In genomic region chrX:70422886-70423336, GRCh38 we compare ENCODE assay signal across 10 cellular contexts. TPM values are rescaled to one million over a fixed set of nuclear protein-coding genes. Genes with fewer than 3 reads are reported as not detected.
A peak's percentile ranks its signal among the peaks of the same experiment; 100 is the strongest.
DNase-seq lines count a peak whose midpoint lies in the region; ATAC-seq and TF ChIP-seq lines count a peak whose summit lies in the region.
"Had no signal": no experiment of that assay in that cellular context is flagged by ENCODE, and none has a peak within 500 bp of the region (broad histone marks: within the 10 kb centered on the region; RNA-seq: fewer than 3 reads in every experiment).

Gene GDPD2 (plus strand): TSS chrX:70423314. CDS start chrX:70424985, 1,671 bp downstream.

- peaks cover 2% of the 10 kb centered on the region for H3K36me3 Mint-ChIP-seq in neural progenitor cell

- no peak within 1 kb of the TSS for H2AFZ ChIP-seq in neural progenitor cell (replicated peaks)

- H4K20me1 ChIP-seq in neural progenitor cell (ENCODE audit: low read depth), result no peaks in the 10 kb centered on the region

- H3K4me3 Mint-ChIP-seq in neural progenitor cell, result peak within 1 kb of the TSS; percentile 89

- no peak within 1 kb of the TSS for H3K27ac ChIP-seq in neural progenitor cell

- H3F3A ChIP-seq in neural progenitor cell (ENCODE audit: low read depth), result peaks cover 15% of the 10 kb centered on the region

- H3K9ac ChIP-seq in neural progenitor cell, result no peak within 1 kb of the TSS

- H3K27me3 ChIP-seq in neural progenitor cell, result no peaks in the 10 kb centered on the region

- H3K36me3 ChIP-seq in neural progenitor cell, result no peaks in the 10 kb centered on the region

- H3K4me3 ChIP-seq in neural progenitor cell, result peak within 1 kb of the TSS; percentile 39
- H3K4me3 ChIP-seq: smooth muscle cell had no signal

- ATAC-seq in GM19463 (IDR thresholded peaks at IDR 0.05; ENCODE audit: unreplicated experiment), result peak; percentile 52
- no peak for ATAC-seq in GM18909 (IDR thresholded peaks at IDR 0.05; ENCODE audit: poor library complexity, unreplicated experiment)

- H3K9me3 Mint-ChIP-seq in neural progenitor cell, result peaks cover 2% of the 10 kb centered on the region

- peaks cover 4% of the 10 kb centered on the region for H3K4me1 ChIP-seq in neural progenitor cell

- H3K4me2 ChIP-seq in neural progenitor cell, result peak within 1 kb of the TSS; percentile 60
- H3K4me2 ChIP-seq: smooth muscle cell had no signal

- H3K27me3 Mint-ChIP-seq in neural progenitor cell (ENCODE audit: insufficient read depth, low read depth), result peaks cover 10% of the 10 kb centered on the region

- peak; percentile 53 for TF ChIP-seq CTCF in neural progenitor cell (IDR thresholded peaks at IDR 0.05)

- peak; percentile 76 for DNase-seq in NCI-H2227 treated with DMSO at 0.1 percent for 48 hours (lab: John Stamatoyannopoulos, UW)
- peak; percentile 78 for DNase-seq in ecto neural progenitor cell (ENCODE audit: low spot score)
- peak; percentile 89 for DNase-seq in neural progenitor cell (ENCODE audit: low spot score)
- no peak for DNase-seq in AML-193 (lab: John Stamatoyannopoulos, UW)
- DNase-seq in middle frontal gyrus (ENCODE audit: extremely low spot score, low spot score), result no peak
- no peak for DNase-seq in COLO829 (ENCODE audit: low spot score)
- DNase-seq: activated gamma-delta T cell treated with Interleukin-2 at 50 U/mL for 16 hours had no signal

- no peaks in the 10 kb centered on the region for H3K79me2 ChIP-seq in neural progenitor cell (ENCODE audit: low read depth)

- H3K4me1 Mint-ChIP-seq in neural progenitor cell, result peaks cover 37% of the 10 kb centered on the region

- H3K9me3 ChIP-seq in neural progenitor cell (ENCODE audit: low read depth), result no peaks in the 10 kb centered on the region

- peak within 1 kb of the TSS; percentile 99 for H3K27ac Mint-ChIP-seq in neural progenitor cell

RNA-seq across cellular contexts. Expression of gene GDPD2, which starts in this region (rescaled TPM):
- total RNA-seq in neural progenitor cell (ENCODE audit: low replicate concordance), result 1.3 and 3.7 TPM in 2 replicates
- total RNA-seq: smooth muscle cell had no signal

Comparison
In these comparisons a context has a peak if more than half of its experiments do, and no peak if none do; other contexts are left out.
1. DNase-seq: peak in NCI-H2227 treated with DMSO at 0.1 percent for 48 hours (single experiment), ecto neural progenitor cell (single experiment) and neural progenitor cell (single experiment); none in AML-193 (0 of 2), middle frontal gyrus (single experiment) and COLO829 (single experiment).